ENCODE assay signal across 24 cellular contexts in the genomic region with DNA sequence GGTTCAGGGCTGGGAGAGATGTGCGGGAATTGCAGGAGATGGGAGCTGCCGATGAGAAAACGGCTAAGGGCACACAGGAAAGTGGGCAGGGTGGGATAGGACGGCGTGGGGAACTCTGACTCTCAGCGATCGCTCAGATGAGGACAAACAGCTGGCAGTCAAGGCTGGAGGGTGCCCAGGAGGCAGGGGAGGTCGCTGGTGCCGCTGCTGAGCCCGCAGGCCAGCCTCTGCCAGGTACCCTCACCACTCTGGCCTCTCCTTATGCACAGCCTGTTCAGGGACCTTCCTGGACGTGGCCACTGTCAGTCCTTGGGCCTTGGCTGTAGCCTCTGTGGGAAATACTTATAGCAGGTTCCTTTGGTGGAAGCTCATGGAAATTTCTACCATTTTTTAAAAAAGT.
"Had no signal": no experiment of that assay in that cellular context is flagged by ENCODE, and none has a peak within 500 bp of the region (broad histone marks: within the 10 kb centered on the region; RNA-seq: fewer than 3 reads in every experiment).

No MANE protein-coding gene starts in this region.

- H3K4me3 Mint-ChIP-seq: dendritic cell treated with granulocyte-macrophage colony-stimulating factor and Interleukin-4, amounts not matched to agents 40 ng/mL and 50 ng/mL, for 4 days; naive thymus-derived CD8-positive, alpha-beta T cell; nephron progenitor cell; stimulated activated memory B cell treated with anti-CD40 and anti-IgM and Interleukin-4, amounts not matched to agents 10 μg/mL and 1 μg/mL and 100 μg/mL, for 72 hours had no signal

- H3K36me3 ChIP-seq: colonic mucosa, esophagus muscularis mucosa, gastroesophageal sphincter, heart left ventricle, lower lobe of right lung, ovary, thoracic aorta, tibial nerve, upper lobe of left lung had no signal

- H3K79me2 ChIP-seq: hepatocyte had no signal

- H3K36me3 Mint-ChIP-seq: naive thymus-derived CD8-positive, alpha-beta T cell; stimulated activated memory B cell treated with anti-CD40 and anti-IgM and Interleukin-4, amounts not matched to agents 10 μg/mL and 1 μg/mL and 100 μg/mL, for 72 hours had no signal

- H3K27ac Mint-ChIP-seq: dendritic cell treated with granulocyte-macrophage colony-stimulating factor and Interleukin-4, amounts not matched to agents 40 ng/mL and 50 ng/mL, for 4 days; naive thymus-derived CD8-positive, alpha-beta T cell; nephron progenitor cell; stimulated activated memory B cell treated with anti-CD40 and anti-IgM and Interleukin-4, amounts not matched to agents 10 μg/mL and 1 μg/mL and 100 μg/mL, for 72 hours had no signal

- ATAC-seq: foreskin keratinocyte; gastroesophageal sphincter; heart left ventricle; left cardiac atrium; left ventricle myocardium superior; lower lobe of right lung; naive thymus-derived CD8-positive, alpha-beta T cell; sciatic nerve; stimulated activated memory B cell treated with anti-CD40 and anti-IgM and Interleukin-4, amounts not matched to agents 10 μg/mL and 1 μg/mL and 100 μg/mL, for 72 hours; stimulated activated naive CD8-positive, alpha-beta T cell treated with anti-CD3 and anti-CD28 coated beads, Interleukin-15, Interleukin-2, amounts not matched to agents 100 U/mL and 50 U/mL, for 24 hours had no signal

- H3K27ac ChIP-seq: colonic mucosa, esophagus muscularis mucosa, foreskin keratinocyte, gastroesophageal sphincter, heart left ventricle, hepatocyte, lower lobe of right lung, ovary, thoracic aorta, tibial nerve, upper lobe of left lung had no signal

- H3K27me3 ChIP-seq: colonic mucosa, foreskin keratinocyte, ovary, tibial nerve, upper lobe of left lung had no signal

- H3K4me1 Mint-ChIP-seq: naive thymus-derived CD8-positive, alpha-beta T cell; stimulated activated memory B cell treated with anti-CD40 and anti-IgM and Interleukin-4, amounts not matched to agents 10 μg/mL and 1 μg/mL and 100 μg/mL, for 72 hours had no signal

- H2AFZ ChIP-seq: hepatocyte had no signal

- H3K27me3 Mint-ChIP-seq: dendritic cell treated with granulocyte-macrophage colony-stimulating factor and Interleukin-4, amounts not matched to agents 40 ng/mL and 50 ng/mL, for 4 days; stimulated activated memory B cell treated with anti-CD40 and anti-IgM and Interleukin-4, amounts not matched to agents 10 μg/mL and 1 μg/mL and 100 μg/mL, for 72 hours had no signal

- H3K9me3 ChIP-seq: colonic mucosa, esophagus muscularis mucosa, gastroesophageal sphincter, heart left ventricle, lower lobe of right lung, ovary, thoracic aorta, tibial nerve, upper lobe of left lung had no signal

- H3K4me1 ChIP-seq: colonic mucosa, esophagus muscularis mucosa, foreskin keratinocyte, gastroesophageal sphincter, heart left ventricle, lower lobe of right lung, tibial nerve, upper lobe of left lung had no signal

- H3K4me2 ChIP-seq: hepatocyte had no signal

- H3K9me3 Mint-ChIP-seq: dendritic cell treated with granulocyte-macrophage colony-stimulating factor and Interleukin-4, amounts not matched to agents 40 ng/mL and 50 ng/mL, for 4 days; nephron progenitor cell had no signal

- H3K4me3 ChIP-seq: colonic mucosa, esophagus muscularis mucosa, gastroesophageal sphincter, heart left ventricle, hepatocyte, lower lobe of right lung, ovary, thoracic aorta, tibial nerve, upper lobe of left lung had no signal

- DNase-seq: central memory CD4-positive, alpha-beta T cell; colonic mucosa; effector memory CD4-positive, alpha-beta T cell; foreskin keratinocyte; heart left ventricle; left cardiac atrium; left ventricle myocardium superior; lower lobe of right lung; naive thymus-derived CD8-positive, alpha-beta T cell; nephron progenitor cell; ovary; stimulated activated CD4-positive, alpha-beta T cell treated with anti-CD3 and anti-CD28 coated beads, Interleukin-2, amount 100 ng/mL, for 24 hours; stimulated activated CD4-positive, alpha-beta T cell treated with anti-CD3 and anti-CD28 coated beads, Interleukin-4, amount 100 ng/mL, for 4 hours; stimulated activated naive CD8-positive, alpha-beta T cell treated with anti-CD3 and anti-CD28 coated beads, Interleukin-15, Interleukin-2, amounts not matched to agents 100 U/mL and 50 U/mL, for 24 hours; substantia nigra; upper lobe of left lung had no signal
